In genomic region chr17:21397341-21398050, GRCh38 we compare ENCODE assay signal across 1 cellular context.
TF ChIP-seq lines count a peak whose summit lies in the region.

No MANE protein-coding gene starts in this region.

TF ChIP-seq in H1, 55 proteins besides CTCF, POLR2A, EP300 and RAD21 (continued from another document):
- TF ChIP-seq SIN3A (conservative IDR thresholded peaks at IDR 0.05 in 1 of 2, IDR thresholded peaks at IDR 0.05 in 1 of 2; ENCODE audit: low read depth in 1 of 2, low read length in 2 of 2) (no peak), SP4 (IDR thresholded peaks at IDR 0.05; ENCODE audit: low read length) (no peak), CTBP2 (IDR thresholded peaks at IDR 0.05; ENCODE audit: borderline replicate concordance, insufficient read depth, insufficient read length, low read length) (no peak), EZH2 (IDR thresholded peaks at IDR 0.05; ENCODE audit: low read depth, low read length, severe bottlenecking) (no peak), CBX5 (IDR thresholded peaks at IDR 0.05; ENCODE audit: low read depth, low read length) (no peak), NANOG (IDR thresholded peaks at IDR 0.05; ENCODE audit: insufficient read depth, low read depth, low read length, poor library complexity, severe bottlenecking) (no peak), SP2 (IDR thresholded peaks at IDR 0.05; ENCODE audit: low read length) (no peak)
